ENCODE assay signal across 8 cellular contexts in the genomic region with DNA sequence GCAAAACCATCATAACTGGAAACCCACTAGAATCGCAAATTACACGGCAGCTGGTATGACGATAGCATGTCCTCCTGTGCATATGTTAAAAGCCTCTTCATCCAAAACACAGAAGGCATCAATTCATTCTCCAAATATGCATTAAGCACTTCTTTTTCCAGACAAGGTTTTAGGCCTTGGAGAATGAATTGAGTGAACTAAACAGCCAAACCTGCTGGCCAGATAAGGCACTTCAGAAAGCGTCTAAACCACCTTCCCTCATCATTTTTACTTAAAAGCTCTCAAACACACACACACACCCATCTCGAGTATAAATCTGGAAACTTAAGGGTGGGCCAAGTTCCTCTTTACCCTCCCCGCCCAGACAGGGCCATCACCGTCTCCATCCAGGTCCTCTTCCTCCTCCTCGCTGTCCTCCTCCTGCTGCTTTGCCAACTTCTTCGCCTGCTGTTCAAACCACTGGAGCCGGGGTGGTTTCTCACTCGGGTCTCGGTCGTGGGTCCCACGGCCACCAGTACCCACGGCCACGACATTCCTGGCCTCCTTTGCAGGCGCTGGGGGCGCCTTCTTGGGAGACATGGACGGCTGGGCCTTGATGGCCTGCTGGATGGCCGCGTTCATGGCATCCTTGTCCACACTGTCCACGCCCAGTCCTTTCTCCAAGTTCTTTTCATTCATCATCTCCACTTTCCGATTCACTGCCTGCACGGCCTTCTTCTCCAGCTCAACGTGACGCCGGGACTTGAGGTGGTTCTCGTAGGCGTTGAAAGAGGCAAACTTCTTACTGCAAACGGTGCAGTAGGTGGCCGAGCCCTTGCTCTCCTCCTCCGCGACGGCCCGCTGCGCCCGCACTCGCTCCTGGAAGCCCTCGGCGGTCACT. TPM values are rescaled to one million over a fixed set of nuclear protein-coding genes. Genes with fewer than 3 reads are reported as not detected.
DNase-seq lines count a peak whose midpoint lies in the region; ATAC-seq, FAIRE-seq and TF ChIP-seq lines count a peak whose summit lies in the region.

No MANE protein-coding gene starts in this region.

- H3K56ac ChIP-seq in H1 (replicated peaks; ENCODE audit: insufficient read length, low read depth, low read length): no peak overlapping the region

- H3K4ac ChIP-seq in H1 (replicated peaks; ENCODE audit: insufficient read length, low read depth, low read length): peak overlapping the region; percentile 17

- H3K9me3 ChIP-seq in GM23248 (ENCODE audit: low read depth) (no peaks in the 10 kb centered on the region), Peyer's patch (no peaks in the 10 kb centered on the region), H1 (ENCODE audit: insufficient read depth in 2 of 2, low read depth in 1 of 2, low read length in 1 of 2) (no peaks in the 10 kb centered on the region), muscle layer of colon (ENCODE audit: low read length) (no peaks in the 10 kb centered on the region)

- H3K27ac ChIP-seq in GM23248 (peak overlapping the region; percentile 68), Peyer's patch (peak overlapping the region; percentile 75 to 83 (median 78)), H1 (ENCODE audit: low read depth, low read length) (no peak overlapping the region), muscle layer of colon (ENCODE audit: low read depth, low read length) (peak overlapping the region; percentile 82)

- peak overlapping the region; percentile 72; the same call in 1 of the 2 replicates for H2BK5ac ChIP-seq in H1 (ENCODE audit: low read depth, low read length)

- peak overlapping the region; percentile 100 for H3K4me2 ChIP-seq in GM23248 (ENCODE audit: unreplicated experiment)
- H3K4me2 ChIP-seq in H1 (ENCODE audit: insufficient read depth in 1 of 2, low read depth in 2 of 2, low read length in 2 of 2): peak overlapping the region; percentile 85 to 98

- H2AFZ ChIP-seq in GM23248 (peak overlapping the region; percentile 95), H1 (ENCODE audit: low read length) (peak overlapping the region; percentile 61; the same call in 1 of the 2 replicates)

- H3K36me3 ChIP-seq in GM23248 (ENCODE audit: low read depth) (peaks cover 30% of the 10 kb centered on the region), Peyer's patch (peaks cover 0 to 37% (median 0%) of the 10 kb centered on the region in 3 donors), H1 (ENCODE audit: control insufficient read depth in 2 of 4, insufficient read depth in 4 of 4, low read length in 3 of 4) (peaks cover 14 to 33% (median 21%) of the 10 kb centered on the region in 4 experiments), muscle layer of colon (ENCODE audit: insufficient read depth, low read length) (peaks cover 36% of the 10 kb centered on the region)

- H3K4me3 ChIP-seq in GM23248: peak overlapping the region; percentile 93
- peak overlapping the region; percentile 59 to 93 (median 72) for H3K4me3 ChIP-seq in Peyer's patch
- peak overlapping the region; percentile 94 to 98 (median 94) for H3K4me3 ChIP-seq in H1 (ENCODE audit: extremely low read depth in 1 of 4, insufficient read depth in 2 of 4, low read depth in 3 of 4, low read length in 4 of 4)
- H3K4me3 ChIP-seq in muscle layer of colon (ENCODE audit: low read depth in 1 of 2, low read length in 2 of 2): peak overlapping the region; percentile 93 to 96

- H3K23me2 ChIP-seq in H1 (ENCODE audit: low read depth, low read length): peaks cover 9% of the 10 kb centered on the region

- TF ChIP-seq CTCF in Peyer's patch (IDR thresholded peaks at IDR 0.05) (peak in 4 of 6 experiments; percentile 5 to 15 (median 8)), H1 (IDR thresholded peaks at IDR 0.05; ENCODE audit: control extremely low read depth in 1 of 3, insufficient read depth in 1 of 3, low read depth in 1 of 3, low read length in 3 of 3) (no peak)

- ATAC-seq in HG03097 (IDR thresholded peaks at IDR 0.05; ENCODE audit: low FRiP score, unreplicated experiment) (no peak), GM18520 (IDR thresholded peaks at IDR 0.05; ENCODE audit: unreplicated experiment) (no peak)

- peaks cover 55% of the 10 kb centered on the region for H3F3A ChIP-seq in GM23248 (ENCODE audit: insufficient read depth)

- peak overlapping the region; percentile 5 for H4K91ac ChIP-seq in H1 (replicated peaks; ENCODE audit: insufficient read length, low read length)

- in situ Hi-C loops in GM23248 (cut with MboI): no loop called here

- no peak overlapping the region for H2BK12ac ChIP-seq in H1 (ENCODE audit: low read depth, low read length)

- H3K4me1 ChIP-seq in GM23248 (ENCODE audit: insufficient read depth): peaks cover 61% of the 10 kb centered on the region
- H3K4me1 ChIP-seq in Peyer's patch: peaks cover 0 to 45% (median 16%) of the 10 kb centered on the region in 4 donors
- peaks cover 0 to 12% (median 3%) of the 10 kb centered on the region in 4 experiments; a peak in 6 of 7 replicates for H3K4me1 ChIP-seq in H1 (replicated peaks in 1 of 4; ENCODE audit: control insufficient read depth in 3 of 4, insufficient read depth in 4 of 4, low read length in 3 of 4)
- H3K4me1 ChIP-seq in muscle layer of colon (ENCODE audit: insufficient read depth, low read length): peaks cover 43% of the 10 kb centered on the region

- H3K9me2 ChIP-seq in GM23248 (ENCODE audit: insufficient read depth): no peaks in the 10 kb centered on the region

- peaks cover 2% of the 10 kb centered on the region; the same call in 1 of the 2 replicates for H3K79me1 ChIP-seq in H1 (ENCODE audit: low read depth, low read length)

- CTCF ChIA-PET in H1 (lab: Charles Lee; ENCODE audit: partially characterized antibody): interaction anchor here (0.6 to 3.8 kb wide), 5 partner anchors 8 to 1843 kb away, joined by 3 to 14 read pairs (median 3); no protein-coding TSS in a partner anchor

- H3K79me2 ChIP-seq in GM23248 (ENCODE audit: insufficient read depth) (peaks cover 87% of the 10 kb centered on the region), H1 (ENCODE audit: control insufficient read depth in 1 of 2, insufficient read depth in 2 of 2, low read length in 2 of 2) (peaks cover 3 to 29% of the 10 kb centered on the region in 2 experiments; a peak in 3 of 4 replicates)

- H2BK120ac ChIP-seq in H1 (replicated peaks; ENCODE audit: low read depth, low read length): no peak overlapping the region

- H3K18ac ChIP-seq in H1 (ENCODE audit: extremely low read depth, low read length): no peak overlapping the region

- H2AK5ac ChIP-seq in H1 (ENCODE audit: low read depth, low read length): no peak overlapping the region

- POLR2A ChIA-PET in H1 (lab: Charles Lee; ENCODE audit: partially characterized antibody): interaction anchor here (0.7 kb wide), 1 partner anchor 958 kb away, joined by 3 read pairs; no protein-coding TSS in a partner anchor

- no peak for TF ChIP-seq EP300 in H1 (IDR thresholded peaks at IDR 0.05; ENCODE audit: borderline replicate concordance in 1 of 2, low read depth in 2 of 2, low read length in 2 of 2)

- no peak for TF ChIP-seq RAD21 in H1 (IDR thresholded peaks at IDR 0.05 in 1 of 2, conservative IDR thresholded peaks at IDR 0.05 in 1 of 2; ENCODE audit: low read depth in 2 of 2, low read length in 2 of 2)

- H3K27me3 ChIP-seq in GM23248 (replicated peaks; ENCODE audit: insufficient read depth): no peaks in the 10 kb centered on the region
- H3K27me3 ChIP-seq in Peyer's patch: no peaks in the 10 kb centered on the region
- no peaks in the 10 kb centered on the region for H3K27me3 ChIP-seq in H1 (replicated peaks in 1 of 4; ENCODE audit: control insufficient read depth in 3 of 4, extremely low read depth in 1 of 4, insufficient read depth in 3 of 4, low read length in 3 of 4)
- H3K27me3 ChIP-seq in muscle layer of colon (ENCODE audit: control insufficient read depth in 1 of 2, insufficient read depth in 2 of 2, low read length in 2 of 2): no peaks in the 10 kb centered on the region

- no peak overlapping the region for H4K5ac ChIP-seq in H1 (ENCODE audit: insufficient read length, low read depth, low read length)

- H3K14ac ChIP-seq in H1 (ENCODE audit: insufficient read length): no peak overlapping the region

- TF ChIP-seq POLR2A in Peyer's patch (IDR thresholded peaks at IDR 0.05) (no peak), H1 (IDR thresholded peaks at IDR 0.05; ENCODE audit: control extremely low read depth in 1 of 2, low read depth in 2 of 2, low read length in 2 of 2) (no peak)

- no peak for FAIRE-seq in H1 (lab: Jason Lieb, UNC)

- no peak overlapping the region for H2BK15ac ChIP-seq in H1 (ENCODE audit: low read length)

- peaks cover 4% of the 10 kb centered on the region; the same call in 1 of the 2 replicates for H4K20me1 ChIP-seq in GM23248 (ENCODE audit: insufficient read depth)
- H4K20me1 ChIP-seq in H1 (replicated peaks in 1 of 2; ENCODE audit: control insufficient read depth in 1 of 2, insufficient read depth in 2 of 2, low read length in 2 of 2): peaks cover 0 to 2% of the 10 kb centered on the region in 2 experiments

- H2BK20ac ChIP-seq in H1 (ENCODE audit: low read length): no peak overlapping the region

- WGBS in GM23248 (ENCODE audit: low coverage in 1 of 2, low lambda C conversion rate in 2 of 2, missing lambda C conversion rate in 2 of 2), 2 experiments: 6 to 8% methylated on average over 37 to 40 of the region's 40 CpGs
- 12% methylated on average over 39 of the region's 40 CpGs; no CpG with 5 or more reads in 1 of the 2 experiments for WGBS in H1 (ENCODE audit: extremely low coverage in 1 of 2, insufficient coverage in 1 of 2, insufficient read length in 1 of 2, insufficient replicate concordance in 2 of 2, low coverage in 1 of 2, low lambda C conversion rate in 2 of 2, missing lambda C conversion rate in 1 of 2), 2 experiments

- DNase-seq in GM23248: peak; percentile 63
- peak in 1 of 3 donors; percentile 49 for DNase-seq in Peyer's patch
- DNase-seq in H1 (ENCODE audit: low read depth in 1 of 2, low spot score in 2 of 2): no peak
- no peak for DNase-seq in GM19240 (ENCODE audit: insufficient read length, low spot score)
- no peak for DNase-seq in NCI-H446 (lab: John Stamatoyannopoulos, UW)

- H3K9ac ChIP-seq in GM23248 (peak overlapping the region; percentile 88), H1 (replicated peaks in 1 of 4; ENCODE audit: extremely low read depth in 1 of 4, low read depth in 3 of 4, low read length in 3 of 4) (peak overlapping the region; percentile 67 to 80 (median 74); a peak in 6 of 7 replicates), muscle layer of colon (ENCODE audit: low read length) (peak overlapping the region; percentile 65)

- H3K23ac ChIP-seq in H1 (ENCODE audit: insufficient read length): no peak overlapping the region

- H4K8ac ChIP-seq in H1 (ENCODE audit: extremely low read depth, insufficient read depth, low read length): peak overlapping the region; percentile 78; the same call in 1 of the 2 replicates

RNA-seq across cellular contexts. Expression of a gene that starts 0.7 kb away (rescaled TPM):
- total RNA-seq in GM23248 (2014; rRNA removed; shearing (Covaris generic)): 50.7 and 58.1 TPM in 2 replicates
- 52.1 and 54.6 TPM in 2 replicates for polyA plus RNA-seq in GM23248 (2016; fragmentation: Nextera tagmentation; extraction: Ambion mirVana)
- 10 to 100 TPM; 26.7 to 44.6 (median 32.5) TPM for total RNA-seq in Peyer's patch
- total RNA-seq in H1 (2021; fragmentation: NEBNext Ultra II Directional; extraction: Animal tissue kit (Norgen Biotek cat#: 25700)): 30.8 and 30.9 TPM in 2 replicates
- 8.8 and 8.9 TPM in 2 replicates for polyA plus RNA-seq in H1 (2011; rRNA removed)
- 16.3 TPM for polyA plus RNA-seq in H1 (2011; cell fraction: cytosol; rRNA removed)
- polyA plus RNA-seq in H1 (2011; cell fraction: nucleus; rRNA removed): 10.3 TPM
- 27.5 to 32.5 TPM (median 30.5 TPM) in 4 replicates for polyA plus RNA-seq in H1 (2012, experiment 1 of 2)
- polyA plus RNA-seq in H1 (2012, experiment 2 of 2): 12.8 TPM
- polyA plus RNA-seq in H1 (2013, experiment 1 of 2): 25.8 TPM
- 25.5 TPM for polyA plus RNA-seq in H1 (2013, experiment 2 of 2)
- 6.2 and 7.0 TPM in 2 replicates for polyA minus RNA-seq in H1 (2011; rRNA and poly(A)+ RNA removed)
- polyA minus RNA-seq in H1 (2011; cell fraction: cytosol; rRNA and poly(A)+ RNA removed): 9.2 TPM
- polyA minus RNA-seq in H1 (2011; cell fraction: nucleus; rRNA and poly(A)+ RNA removed): 9.2 TPM

Comparison
In these comparisons a context has a peak if more than half of its experiments do, and no peak if none do; other contexts are left out.
1. CTCF ChIP-seq: peak in Peyer's patch (4 of 6); none in H1 (0 of 3).
2. Peak in every context shown above with its lines, with median percentiles within 50 percentile points of each other: H3K4me3 ChIP-seq and H3K9ac ChIP-seq.